Comparison of ENCODE assay signal across 9 cellular contexts in the genomic region with DNA sequence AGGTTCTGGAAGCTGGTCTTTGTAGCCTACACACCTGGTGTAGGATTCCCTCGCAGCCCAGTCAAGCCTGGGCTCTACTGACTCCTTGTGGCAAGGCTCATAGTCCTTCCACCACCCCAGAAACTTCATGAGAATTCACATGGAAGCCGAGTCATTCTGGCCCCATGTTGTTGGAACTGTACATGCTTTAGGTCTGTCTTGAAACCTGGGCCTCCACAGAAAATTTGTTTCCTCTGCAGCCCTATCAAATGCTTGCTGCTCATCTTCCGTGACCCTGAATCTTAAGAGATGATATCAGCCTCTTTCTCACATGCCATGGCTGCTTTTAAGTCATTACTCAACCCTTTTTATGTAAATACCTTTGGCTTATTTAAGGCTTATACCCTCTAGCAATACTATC.
DNase-seq lines count a peak whose midpoint lies in the region; ATAC-seq and TF ChIP-seq lines count a peak whose summit lies in the region.
"Had no signal": no experiment of that assay in that cellular context is flagged by ENCODE, and none has a peak within 500 bp of the region (broad histone marks: within the 10 kb centered on the region; RNA-seq: fewer than 3 reads in every experiment).

No MANE protein-coding gene starts in this region.

- no peak overlapping the region for H3K27ac ChIP-seq in naive thymus-derived CD4-positive, alpha-beta T cell (ENCODE audit: low read depth, low read length)
- H3K27ac ChIP-seq in ovary (no peak overlapping the region), gastrocnemius medialis (no peak overlapping the region)

- TF ChIP-seq POLR2A in ovary (IDR thresholded peaks at IDR 0.05) (no peak), gastrocnemius medialis (IDR thresholded peaks at IDR 0.05) (no peak)

- in situ Hi-C loops in gastrocnemius medialis (cut with MboI; ENCODE audit: low sequenced_read_pairs in 4 of 4): no loop called here

- H3K27ac Mint-ChIP-seq in activated CD8-positive, alpha-beta T cell treated with anti-CD3 and anti-CD28 coated beads, Interleukin-2, amount 10 ng/mL, durations not matched to agents 7 days and 5 days: no peak overlapping the region
- H3K27ac Mint-ChIP-seq in naive thymus-derived CD4-positive, alpha-beta T cell: no peak overlapping the region

- no peak overlapping the region for H3K4me3 Mint-ChIP-seq in activated CD8-positive, alpha-beta T cell treated with anti-CD3 and anti-CD28 coated beads, Interleukin-2, amount 10 ng/mL, durations not matched to agents 7 days and 5 days
- no peak overlapping the region for H3K4me3 Mint-ChIP-seq in naive thymus-derived CD4-positive, alpha-beta T cell

- peaks cover 0 to 18% (median 0%) of the 10 kb centered on the region in 3 experiments for H3K36me3 ChIP-seq in naive thymus-derived CD4-positive, alpha-beta T cell (ENCODE audit: control insufficient read depth in 2 of 3, insufficient read depth in 3 of 3, low read length in 3 of 3)
- H3K36me3 ChIP-seq in ovary (no peaks in the 10 kb centered on the region), gastrocnemius medialis (peaks cover 3 to 25% of the 10 kb centered on the region in 2 donors)

- CTCF ChIA-PET in HEK293T (lab: Yijun Ruan, JAX): no interaction called here
- CTCF ChIA-PET in activated CD8-positive, alpha-beta T cell treated with anti-CD3 and anti-CD28 coated beads, Interleukin-2, amount 10 ng/mL, durations not matched to agents 7 days and 5 days (lab: Charles Lee): interaction anchor here (0.8 to 1.3 kb wide), 3 partner anchors 12 to 310 kb away, joined by 3 to 5 read pairs (median 3); no protein-coding TSS in a partner anchor
- CTCF ChIA-PET in naive thymus-derived CD4-positive, alpha-beta T cell (lab: Charles Lee): interaction anchor here (0.6 kb wide), 1 partner anchor 455 kb away, joined by 3 read pairs; no protein-coding TSS in a partner anchor

- no peak for ATAC-seq in activated CD8-positive, alpha-beta T cell treated with anti-CD3 and anti-CD28 coated beads, Interleukin-2, amount 10 ng/mL, durations not matched to agents 7 days and 5 days
- ATAC-seq in naive thymus-derived CD4-positive, alpha-beta T cell: peak; percentile 41
- ATAC-seq in HG03442 (IDR thresholded peaks at IDR 0.05; ENCODE audit: unreplicated experiment) (no peak), HG03571 (IDR thresholded peaks at IDR 0.05; ENCODE audit: unreplicated experiment) (no peak), gastrocnemius medialis (no peak)

- no peaks in the 10 kb centered on the region for H3K9me3 Mint-ChIP-seq in activated CD8-positive, alpha-beta T cell treated with anti-CD3 and anti-CD28 coated beads, Interleukin-2, amount 10 ng/mL, durations not matched to agents 7 days and 5 days (ENCODE audit: insufficient read depth)
- H3K9me3 Mint-ChIP-seq in naive thymus-derived CD4-positive, alpha-beta T cell: no peaks in the 10 kb centered on the region

- DNase-seq in EL: peak; percentile 73
- DNase-seq in HEK293T (ENCODE audit: extremely low spot score): peak; percentile 9
- DNase-seq in activated CD8-positive, alpha-beta T cell treated with anti-CD3 and anti-CD28 coated beads, Interleukin-2, amount 10 ng/mL, durations not matched to agents 7 days and 5 days: peak; percentile 31
- DNase-seq in naive thymus-derived CD4-positive, alpha-beta T cell: peak in 3 of 9 donors; percentile 12 to 19 (median 18)
- DNase-seq in ovary: no peak
- DNase-seq in gastrocnemius medialis: no peak
- DNase-seq: glutamatergic neuron had no signal

- intact Hi-C loops in naive thymus-derived CD4-positive, alpha-beta T cell (cut with micrococcal nuclease): loop anchor here (1.0 to 10.0 kb wide), 2 partner anchors 114 to 313 kb away; no protein-coding TSS in a partner anchor
- intact Hi-C loops in ovary (cut with DNase I): loop anchor here in 1 of 4 donors (10.0 kb wide), 1 partner anchor 76 kb away; no protein-coding TSS in a partner anchor
- intact Hi-C loops in gastrocnemius medialis (cut with DNase I; ENCODE audit: low total_unique reads): no loop called here

- H3K27me3 Mint-ChIP-seq in activated CD8-positive, alpha-beta T cell treated with anti-CD3 and anti-CD28 coated beads, Interleukin-2, amount 10 ng/mL, durations not matched to agents 7 days and 5 days (ENCODE audit: low read depth): no peaks in the 10 kb centered on the region
- H3K27me3 Mint-ChIP-seq in naive thymus-derived CD4-positive, alpha-beta T cell: no peaks in the 10 kb centered on the region

- H3K4me3 ChIP-seq in naive thymus-derived CD4-positive, alpha-beta T cell (ENCODE audit: low read length): no peak overlapping the region
- no peak overlapping the region for H3K4me3 ChIP-seq in ovary
- no peak overlapping the region for H3K4me3 ChIP-seq in gastrocnemius medialis

- POLR2A ChIA-PET in HEK293T (lab: Yijun Ruan, JAX): no interaction called here
- POLR2A ChIA-PET in activated CD8-positive, alpha-beta T cell treated with anti-CD3 and anti-CD28 coated beads, Interleukin-2, amount 10 ng/mL, durations not matched to agents 7 days and 5 days (lab: Charles Lee): no interaction called here
- POLR2A ChIA-PET in naive thymus-derived CD4-positive, alpha-beta T cell (lab: Charles Lee): no interaction called here

- H3K9me3 ChIP-seq in naive thymus-derived CD4-positive, alpha-beta T cell (ENCODE audit: control insufficient read depth in 2 of 3, low read length in 3 of 3): no peaks in the 10 kb centered on the region
- H3K9me3 ChIP-seq in ovary: no peaks in the 10 kb centered on the region
- H3K9me3 ChIP-seq in gastrocnemius medialis: no peaks in the 10 kb centered on the region

- peaks cover 23% of the 10 kb centered on the region for H3K36me3 Mint-ChIP-seq in activated CD8-positive, alpha-beta T cell treated with anti-CD3 and anti-CD28 coated beads, Interleukin-2, amount 10 ng/mL, durations not matched to agents 7 days and 5 days (ENCODE audit: low read depth)
- H3K36me3 Mint-ChIP-seq in naive thymus-derived CD4-positive, alpha-beta T cell: peaks cover 0 to 37% (median 26%) of the 10 kb centered on the region in 5 donors

- no peak for TF ChIP-seq EP300 in ovary (IDR thresholded peaks at IDR 0.05)

- no peaks in the 10 kb centered on the region for H3K4me1 ChIP-seq in naive thymus-derived CD4-positive, alpha-beta T cell (ENCODE audit: control insufficient read depth in 2 of 2, insufficient read depth in 2 of 2, low read length in 2 of 2)
- no peaks in the 10 kb centered on the region for H3K4me1 ChIP-seq in ovary (ENCODE audit: insufficient read depth)
- no peaks in the 10 kb centered on the region for H3K4me1 ChIP-seq in gastrocnemius medialis

- no peak for TF ChIP-seq CTCF in ovary (IDR thresholded peaks at IDR 0.05)
- no peak for TF ChIP-seq CTCF in gastrocnemius medialis (IDR thresholded peaks at IDR 0.05 in 4 of 5, conservative IDR thresholded peaks at IDR 0.05 in 1 of 5)

- H3K27me3 ChIP-seq in naive thymus-derived CD4-positive, alpha-beta T cell (ENCODE audit: control insufficient read depth in 2 of 2, insufficient read depth in 2 of 2, low read length in 2 of 2): no peaks in the 10 kb centered on the region
- no peaks in the 10 kb centered on the region for H3K27me3 ChIP-seq in ovary
- no peaks in the 10 kb centered on the region for H3K27me3 ChIP-seq in gastrocnemius medialis

- peaks cover 9% of the 10 kb centered on the region for H3K4me1 Mint-ChIP-seq in activated CD8-positive, alpha-beta T cell treated with anti-CD3 and anti-CD28 coated beads, Interleukin-2, amount 10 ng/mL, durations not matched to agents 7 days and 5 days (ENCODE audit: low read depth)
- H3K4me1 Mint-ChIP-seq in naive thymus-derived CD4-positive, alpha-beta T cell: peaks cover 0 to 10% (median 0%) of the 10 kb centered on the region in 7 donors

- WGBS in ovary, 3 donors: 89 to 95% (median 95%) methylated on average over 3 of the region's 3 CpGs

TF ChIP-seq in HEK293T, 16 proteins besides CTCF, POLR2A, EP300 and RAD21:
- TF ChIP-seq CTBP1 (IDR thresholded peaks at IDR 0.05; ENCODE audit: borderline replicate concordance): no peak
- TF ChIP-seq ARNT (IDR thresholded peaks at IDR 0.05): no peak
- TF ChIP-seq ELF4 (IDR thresholded peaks at IDR 0.05): no peak
- TF ChIP-seq SUZ12 (IDR thresholded peaks at IDR 0.05): no peak
- TF ChIP-seq LEF1 (IDR thresholded peaks at IDR 0.05; ENCODE audit: borderline replicate concordance): no peak
- no peak for TF ChIP-seq ZNF384 (IDR thresholded peaks at IDR 0.05)
- TF ChIP-seq SP1 (IDR thresholded peaks at IDR 0.05): no peak
- no peak for TF ChIP-seq L3MBTL2 (conservative IDR thresholded peaks at IDR 0.05)
- no peak for TF ChIP-seq BHLHE40 (IDR thresholded peaks at IDR 0.05; ENCODE audit: borderline replicate concordance)
- no peak for TF ChIP-seq FOXK2 (IDR thresholded peaks at IDR 0.05)
- no peak for TF ChIP-seq NFRKB (IDR thresholded peaks at IDR 0.05)
- no peak for TF ChIP-seq FOXA1 (IDR thresholded peaks at IDR 0.05)
- no peak for TF ChIP-seq TARDBP (IDR thresholded peaks at IDR 0.05)

Comparison
In these comparisons a context has a peak if more than half of its experiments do, and no peak if none do; other contexts are left out.
1. DNase-seq: peak in EL (single experiment), HEK293T (single experiment) and activated CD8-positive, alpha-beta T cell treated with anti-CD3 and anti-CD28 coated beads, Interleukin-2, amount 10 ng/mL, durations not matched to agents 7 days and 5 days (single experiment); none in ovary (0 of 5) and gastrocnemius medialis (0 of 2).